ENCODE assay signal across 6 cellular contexts in genomic region chr10:21899736-21900135, GRCh38.
"Had no signal": no experiment of that assay in that cellular context is flagged by ENCODE, and none has a peak within 500 bp of the region (broad histone marks: within the 10 kb centered on the region; RNA-seq: fewer than 3 reads in every experiment).

No MANE protein-coding gene starts in this region.

- DNase-seq: KBM-7, KG1 had no signal

- H3K27ac ChIP-seq: HL-60, KMS-11 had no signal

- H3K4me2 ChIP-seq: KMS-11 had no signal

- H3K9ac ChIP-seq: KMS-11 had no signal

- ATAC-seq: HepG2 had no signal

- FAIRE-seq: HepG2, HTR-8/SVneo had no signal
